ENCODE assay signal across 12 cellular contexts in genomic region chr20:32476684-32477593, GRCh38.
DNase-seq lines count a peak whose midpoint lies in the region; ATAC-seq and TF ChIP-seq lines count a peak whose summit lies in the region.
"Had no signal": no experiment of that assay in that cellular context is flagged by ENCODE, and none has a peak within 500 bp of the region (broad histone marks: within the 10 kb centered on the region; RNA-seq: fewer than 3 reads in every experiment).

No MANE protein-coding gene starts in this region.

- H3K9ac ChIP-seq in SK-N-SH (no peak overlapping the region), mesenchymal stem cell (ENCODE audit: low read length) (peak overlapping the region; percentile 86)

- peak overlapping the region; percentile 93 for H3K4me2 ChIP-seq in SK-N-SH
- no peak overlapping the region for H3K4me2 ChIP-seq in mesenchymal stem cell (ENCODE audit: low read length, poor library complexity, severe bottlenecking)

- ATAC-seq in SK-N-SH treated with all-trans-retinoic acid at 6 μM for 48 hours: no peak
- ATAC-seq in stimulated activated naive CD8-positive, alpha-beta T cell treated with anti-CD3 and anti-CD28 coated beads, Interleukin-15, amount 100 ng/mL, for 72 hours: no peak
- no peak for ATAC-seq in HG02973 (IDR thresholded peaks at IDR 0.05; ENCODE audit: unreplicated experiment)
- ATAC-seq in HG02970 (IDR thresholded peaks at IDR 0.05; ENCODE audit: low FRiP score, unreplicated experiment): no peak

- no peak for TF ChIP-seq CTCF in SK-N-SH (IDR thresholded peaks at IDR 0.05)

- peak overlapping the region in 1 of 2 experiments; percentile 75 for H3K4ac ChIP-seq in mesenchymal stem cell (ENCODE audit: low read depth in 1 of 2, low read length in 2 of 2)

- H3K27ac ChIP-seq in SK-N-SH (ENCODE audit: low read depth in 2 of 2, low read length in 1 of 2) (peak overlapping the region; percentile 70 to 85; a peak in 3 of 4 replicates), angular gyrus (ENCODE audit: low read depth, low read length) (peak overlapping the region; percentile 58), mesenchymal stem cell (ENCODE audit: low read length, poor library complexity, severe bottlenecking) (peak overlapping the region; percentile 97)
- H3K27ac ChIP-seq: 22Rv1, thoracic aorta had no signal

- H3K4me1 Mint-ChIP-seq in stimulated activated naive CD8-positive, alpha-beta T cell treated with anti-CD3 and anti-CD28 coated beads, Interleukin-15, amount 100 ng/mL, for 72 hours: peaks cover 82% of the 10 kb centered on the region

- H3K79me2 ChIP-seq in SK-N-SH (ENCODE audit: insufficient read depth): peaks cover 100% of the 10 kb centered on the region

- H3K36me3 ChIP-seq in SK-N-SH (replicated peaks in 1 of 2; ENCODE audit: control insufficient read depth in 1 of 2, insufficient read depth in 2 of 2, low read length in 1 of 2) (peaks cover 8 to 16% of the 10 kb centered on the region in 2 experiments), mesenchymal stem cell (ENCODE audit: control insufficient read depth in 1 of 2, insufficient read depth in 2 of 2, low read depth in 1 of 2, low read length in 2 of 2) (peaks cover 5 to 34% of the 10 kb centered on the region in 2 experiments)
- H3K36me3 ChIP-seq: thoracic aorta had no signal

- H2BK15ac ChIP-seq in mesenchymal stem cell (ENCODE audit: low read depth, poor library complexity, severe bottlenecking): no peak overlapping the region

- H3K23ac ChIP-seq in mesenchymal stem cell (ENCODE audit: low read length in 2 of 2): no peak overlapping the region

- H3K9me3 ChIP-seq in SK-N-SH (no peaks in the 10 kb centered on the region), mesenchymal stem cell (ENCODE audit: control insufficient read depth, low read length) (no peaks in the 10 kb centered on the region)
- H3K9me3 ChIP-seq: thoracic aorta had no signal

- no peak for TF ChIP-seq RAD21 in SK-N-SH (IDR thresholded peaks at IDR 0.05; ENCODE audit: low read length)

- peak overlapping the region; percentile 26 to 44 for H2BK12ac ChIP-seq in mesenchymal stem cell (ENCODE audit: low read length in 2 of 2)

- peaks cover 55% of the 10 kb centered on the region for H4K20me1 ChIP-seq in SK-N-SH (ENCODE audit: insufficient read depth)

- TF ChIP-seq EP300 in SK-N-SH (IDR thresholded peaks at IDR 0.05; ENCODE audit: borderline replicate concordance in 1 of 2, low read depth in 1 of 2, low read length in 1 of 2): no peak

- H4K8ac ChIP-seq in mesenchymal stem cell (ENCODE audit: low read length): peak overlapping the region; percentile 13

- peak overlapping the region in 1 of 2 donors; percentile 19 for H3K27ac Mint-ChIP-seq in stimulated activated naive CD8-positive, alpha-beta T cell treated with anti-CD3 and anti-CD28 coated beads, Interleukin-15, amount 100 ng/mL, for 72 hours

- H3K27me3 ChIP-seq in SK-N-SH (ENCODE audit: insufficient read depth) (no peaks in the 10 kb centered on the region), mesenchymal stem cell (ENCODE audit: control insufficient read depth in 1 of 2, insufficient read depth in 1 of 2, low read length in 2 of 2) (no peaks in the 10 kb centered on the region)

- CTCF ChIA-PET in SK-N-SH (lab: Yijun Ruan, JAX): interaction anchor here (0.6 to 2.0 kb wide), 3 partner anchors 91 to 176 kb away, joined by 3 to 5 read pairs (median 3); no protein-coding TSS in a partner anchor

- H3K4me3 Mint-ChIP-seq in stimulated activated naive CD8-positive, alpha-beta T cell treated with anti-CD3 and anti-CD28 coated beads, Interleukin-15, amount 100 ng/mL, for 72 hours: peak overlapping the region; percentile 30 to 45

- peak; percentile 29 for DNase-seq in SK-N-SH
- DNase-seq in mesenchymal stem cell: no peak
- DNase-seq in stimulated activated naive CD8-positive, alpha-beta T cell treated with anti-CD3 and anti-CD28 coated beads, Interleukin-15, amount 100 ng/mL, for 72 hours: no peak
- no peak for DNase-seq in stimulated activated naive CD4-positive, alpha-beta T cell (lab: John Stamatoyannopoulos, UW)
- DNase-seq: NCI-H1417 treated with DMSO at 0.1 percent for 48 hours, SHP77 had no signal

- no peaks in the 10 kb centered on the region for H3K9me2 ChIP-seq in SK-N-SH

- no peak overlapping the region for H4K91ac ChIP-seq in mesenchymal stem cell (ENCODE audit: low read length)

- H3K27me3 Mint-ChIP-seq in stimulated activated naive CD8-positive, alpha-beta T cell treated with anti-CD3 and anti-CD28 coated beads, Interleukin-15, amount 100 ng/mL, for 72 hours: no peaks in the 10 kb centered on the region

- no peak overlapping the region for H2AFZ ChIP-seq in SK-N-SH (ENCODE audit: low read depth)
- H2AFZ ChIP-seq in mesenchymal stem cell (ENCODE audit: low read depth, low read length): no peak overlapping the region

- H3K9me3 Mint-ChIP-seq in stimulated activated naive CD8-positive, alpha-beta T cell treated with anti-CD3 and anti-CD28 coated beads, Interleukin-15, amount 100 ng/mL, for 72 hours: no peaks in the 10 kb centered on the region

- no peaks in the 10 kb centered on the region for H3K79me1 ChIP-seq in mesenchymal stem cell (replicated peaks; ENCODE audit: low read length, poor library complexity, severe bottlenecking)

- peaks cover 14% of the 10 kb centered on the region for H3F3A ChIP-seq in SK-N-SH (replicated peaks; ENCODE audit: insufficient read depth)

- no peak overlapping the region for H3K4me3 ChIP-seq in SK-N-SH (ENCODE audit: low read depth in 2 of 2, low read length in 1 of 2)
- H3K4me3 ChIP-seq in mesenchymal stem cell (ENCODE audit: insufficient read depth in 1 of 2, low read depth in 1 of 2, low read length in 2 of 2): no peak overlapping the region
- H3K4me3 ChIP-seq: thoracic aorta had no signal

- H3K14ac ChIP-seq in mesenchymal stem cell (ENCODE audit: low read length in 2 of 2): peak overlapping the region in 1 of 2 experiments; percentile 84

- POLR2A ChIA-PET in SK-N-SH (lab: Yijun Ruan, JAX): no interaction called here

- peak overlapping the region; percentile 20 to 91 for H3K18ac ChIP-seq in mesenchymal stem cell (ENCODE audit: low read depth in 1 of 2, low read length in 2 of 2)

- H2BK5ac ChIP-seq in mesenchymal stem cell (ENCODE audit: low read depth, low read length, poor library complexity, severe bottlenecking): no peak overlapping the region

- peak overlapping the region; percentile 57 for H2AK5ac ChIP-seq in mesenchymal stem cell (ENCODE audit: low read length, severe bottlenecking)

- H2BK120ac ChIP-seq in mesenchymal stem cell (ENCODE audit: low read depth, low read length): no peak overlapping the region

- H3K4me1 ChIP-seq in SK-N-SH (ENCODE audit: control insufficient read depth in 1 of 2, insufficient read depth in 2 of 2, low read depth in 1 of 2, low read length in 1 of 2) (peaks cover 28 to 67% of the 10 kb centered on the region in 2 experiments; a peak in 3 of 4 replicates), mesenchymal stem cell (ENCODE audit: control insufficient read depth, insufficient read depth, low read depth, low read length) (peaks cover 81% of the 10 kb centered on the region)

- 90% methylated on average over 22 of the region's 22 CpGs for whole genome bisulfite sequencing in SK-N-SH (ENCODE audit: low lambda C conversion rate)
- 89% methylated on average over 22 of the region's 22 CpGs for WGBS in mesenchymal stem cell

TF ChIP-seq in SK-N-SH, 30 proteins besides CTCF, POLR2A, EP300 and RAD21 (continues in another document):
- TF ChIP-seq SMC3 (IDR thresholded peaks at IDR 0.05; ENCODE audit: low read depth, low read length): no peak
- TF ChIP-seq USF2 (IDR thresholded peaks at IDR 0.05; ENCODE audit: borderline replicate concordance, low read depth, low read length): no peak
- no peak for TF ChIP-seq RFX5 (IDR thresholded peaks at IDR 0.05; ENCODE audit: low read length)
- TF ChIP-seq NFIC (IDR thresholded peaks at IDR 0.05; ENCODE audit: borderline replicate concordance): no peak
- TF ChIP-seq PBX3 (IDR thresholded peaks at IDR 0.05): no peak

TF ChIP-seq in SK-N-SH treated with all-trans-retinoic acid at 6 μM for 48 hours, 23 proteins besides CTCF, POLR2A, EP300 and RAD21:
- TF ChIP-seq TOX (CRISPR knock-in tag; IDR thresholded peaks at IDR 0.05; ENCODE audit: borderline replicate concordance) (no peak), RARB (CRISPR knock-in tag; IDR thresholded peaks at IDR 0.05) (no peak), ISL1 (CRISPR knock-in tag; IDR thresholded peaks at IDR 0.05) (no peak), GLIS3 (CRISPR knock-in tag; IDR thresholded peaks at IDR 0.05) (no peak), OSR1 (CRISPR knock-in tag; IDR thresholded peaks at IDR 0.05) (no peak)
- TF ChIP-seq, protein P1, sequence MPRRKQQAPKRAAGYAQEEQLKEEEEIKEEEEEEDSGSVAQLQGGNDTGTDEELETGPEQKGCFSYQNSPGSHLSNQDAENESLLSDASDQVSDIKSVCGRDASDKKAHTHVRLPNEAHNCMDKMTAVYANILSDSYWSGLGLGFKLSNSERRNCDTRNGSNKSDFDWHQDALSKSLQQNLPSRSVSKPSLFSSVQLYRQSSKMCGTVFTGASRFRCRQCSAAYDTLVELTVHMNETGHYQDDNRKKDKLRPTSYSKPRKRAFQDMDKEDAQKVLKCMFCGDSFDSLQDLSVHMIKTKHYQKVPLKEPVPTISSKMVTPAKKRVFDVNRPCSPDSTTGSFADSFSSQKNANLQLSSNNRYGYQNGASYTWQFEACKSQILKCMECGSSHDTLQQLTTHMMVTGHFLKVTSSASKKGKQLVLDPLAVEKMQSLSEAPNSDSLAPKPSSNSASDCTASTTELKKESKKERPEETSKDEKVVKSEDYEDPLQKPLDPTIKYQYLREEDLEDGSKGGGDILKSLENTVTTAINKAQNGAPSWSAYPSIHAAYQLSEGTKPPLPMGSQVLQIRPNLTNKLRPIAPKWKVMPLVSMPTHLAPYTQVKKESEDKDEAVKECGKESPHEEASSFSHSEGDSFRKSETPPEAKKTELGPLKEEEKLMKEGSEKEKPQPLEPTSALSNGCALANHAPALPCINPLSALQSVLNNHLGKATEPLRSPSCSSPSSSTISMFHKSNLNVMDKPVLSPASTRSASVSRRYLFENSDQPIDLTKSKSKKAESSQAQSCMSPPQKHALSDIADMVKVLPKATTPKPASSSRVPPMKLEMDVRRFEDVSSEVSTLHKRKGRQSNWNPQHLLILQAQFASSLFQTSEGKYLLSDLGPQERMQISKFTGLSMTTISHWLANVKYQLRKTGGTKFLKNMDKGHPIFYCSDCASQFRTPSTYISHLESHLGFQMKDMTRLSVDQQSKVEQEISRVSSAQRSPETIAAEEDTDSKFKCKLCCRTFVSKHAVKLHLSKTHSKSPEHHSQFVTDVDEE (CRISPR knock-in tag; IDR thresholded peaks at IDR 0.05): no peak
